Comparison of ENCODE assay signal across 9 cellular contexts in genomic region chr14:54572316-54572715, GRCh38. TPM values are rescaled to one million over a fixed set of nuclear protein-coding genes. Genes with fewer than 3 reads are reported as not detected.
DNase-seq lines count a peak whose midpoint lies in the region; ATAC-seq, FAIRE-seq and TF ChIP-seq lines count a peak whose summit lies in the region.
"Had no signal": no experiment of that assay in that cellular context is flagged by ENCODE, and none has a peak within 500 bp of the region (broad histone marks: within the 10 kb centered on the region; RNA-seq: fewer than 3 reads in every experiment).

No MANE protein-coding gene starts in this region.

- peak; percentile 86 for FAIRE-seq in G401.6 (lab: Jason Lieb, UNC)

- intact Hi-C loops in A673 (cut with micrococcal nuclease; ENCODE audit: unreplicated experiment): no loop called here

- H3K27me3 ChIP-seq in A673 (replicated peaks; ENCODE audit: insufficient read depth, low read depth, low read length, poor library complexity): no peaks in the 10 kb centered on the region

- peaks cover 21% of the 10 kb centered on the region for H3K4me1 ChIP-seq in A673 (ENCODE audit: insufficient read depth, low read length, poor library complexity, severe bottlenecking)

- H3K27ac ChIP-seq in A673 (ENCODE audit: low read depth, low read length, poor library complexity, severe bottlenecking): no peak overlapping the region

- POLR2A ChIA-PET in A673 (lab: Charles Lee; ENCODE audit: low non-redundant PET): no interaction called here

- CTCF ChIA-PET in A673 (lab: Charles Lee): no interaction called here

- DNase-seq in A673 (ENCODE audit: low spot score) (peak; percentile 67), OCI-M1 (lab: John Stamatoyannopoulos, UW) (peak; percentile 35), fibroblast of peridontal ligament (ENCODE audit: extremely low read depth) (peak; percentile 46), cortex of kidney (lab: John Stamatoyannopoulos, UW) (no peak), DMS114 treated with DMSO at 0.1 percent for 48 hours (lab: John Stamatoyannopoulos, UW; ENCODE audit: unreplicated experiment) (no peak), A172 (ENCODE audit: low spot score) (no peak)

- H3K4me3 ChIP-seq in A673 (ENCODE audit: low read depth, low read length, poor library complexity, severe bottlenecking): no peak overlapping the region

- peak; percentile 61 for TF ChIP-seq CTCF in A673 (conservative IDR thresholded peaks at IDR 0.05; ENCODE audit: low read depth, low read length)

- BruUV-seq in A673 (replicated peaks; lab: Mats Ljungman, UMichigan): no TSS peak

- H3K9me3 ChIP-seq in A673 (ENCODE audit: low read depth, low read length, poor library complexity, severe bottlenecking): peaks cover 11% of the 10 kb centered on the region

- peaks cover 3% of the 10 kb centered on the region for H3K36me3 ChIP-seq in A673 (ENCODE audit: insufficient read depth, low read length, poor library complexity, severe bottlenecking)

- ATAC-seq in GM19455 (IDR thresholded peaks at IDR 0.05; ENCODE audit: unreplicated experiment): no peak
- ATAC-seq: activated naive CD4-positive, alpha-beta T cell treated with anti-CD3 and anti-CD28 coated beads, Interleukin-2, amount 50 U/mL, for 72 hours had no signal

RNA-seq across cellular contexts. Expression of gene SAMD4A, which starts 5.4 kb away (rescaled TPM):
- total RNA-seq in A673 (2021): 19.8 and 26.5 TPM in 2 replicates
- 2.3 and 9.5 TPM in 2 replicates for total RNA-seq in A172 (2014; rRNA removed; shearing (Covaris generic))

Comparison
In these comparisons a context has a peak if more than half of its experiments do, and no peak if none do; other contexts are left out.
1. DNase-seq: peak in A673 (single experiment), OCI-M1 (single experiment) and fibroblast of peridontal ligament (single experiment); none in cortex of kidney (single experiment), DMS114 treated with DMSO at 0.1 percent for 48 hours (single experiment) and A172 (single experiment).